In the genomic region with DNA sequence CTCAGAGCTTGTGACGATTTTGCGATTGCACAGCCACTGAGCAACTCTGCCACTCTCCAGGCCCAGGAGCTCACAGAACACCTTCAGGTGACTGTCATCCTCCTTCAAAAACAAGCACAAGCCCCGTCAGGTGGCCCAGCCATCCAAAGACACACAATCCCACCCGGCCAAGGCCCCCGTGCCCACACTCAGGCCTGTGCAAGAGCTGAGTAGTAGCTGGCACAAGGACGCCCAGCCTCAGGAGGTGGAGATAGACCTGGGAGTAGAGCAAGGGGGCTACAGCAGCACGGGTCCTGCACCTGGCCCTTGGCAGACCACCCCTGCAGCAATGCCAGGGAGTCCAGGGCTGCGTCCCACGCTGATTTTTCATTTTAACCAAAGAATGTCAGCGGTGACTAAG, we compare ENCODE assay signal across 11 cellular contexts. TPM values are rescaled to one million over a fixed set of nuclear protein-coding genes. Genes with fewer than 3 reads are reported as not detected.
DNase-seq lines count a peak whose midpoint lies in the region; FAIRE-seq and TF ChIP-seq lines count a peak whose summit lies in the region.
"Had no signal": no experiment of that assay in that cellular context is flagged by ENCODE, and none has a peak within 500 bp of the region (broad histone marks: within the 10 kb centered on the region; RNA-seq: fewer than 3 reads in every experiment).

No MANE protein-coding gene starts in this region.

- TF ChIP-seq RAD21 in H1 (IDR thresholded peaks at IDR 0.05 in 1 of 2, conservative IDR thresholded peaks at IDR 0.05 in 1 of 2; ENCODE audit: low read depth in 2 of 2, low read length in 2 of 2) = no peak

- 93% methylated on average over 10 of the region's 10 CpGs; no CpG with 5 or more reads in 1 of the 2 experiments for WGBS in H1 (ENCODE audit: extremely low coverage in 1 of 2, insufficient coverage in 1 of 2, insufficient read length in 1 of 2, insufficient replicate concordance in 2 of 2, low coverage in 1 of 2, low lambda C conversion rate in 2 of 2, missing lambda C conversion rate in 1 of 2), 2 experiments
- WGBS in lower leg skin, 2 donors = 95 to 99% methylated on average over 7 to 8 of the region's 10 CpGs

- TF ChIP-seq POLR2A in H1 (IDR thresholded peaks at IDR 0.05; ENCODE audit: control extremely low read depth in 1 of 2, low read depth in 2 of 2, low read length in 2 of 2) (no peak), lower leg skin (IDR thresholded peaks at IDR 0.05) (no peak)

- peak overlapping the region; percentile 25 for H3K27ac ChIP-seq in CD8-positive, alpha-beta memory T cell (ENCODE audit: low read depth, low read length)
- peak overlapping the region; percentile 95 for H3K27ac ChIP-seq in H1 (ENCODE audit: low read depth, low read length)
- H3K27ac ChIP-seq: SK-N-MC had no signal

- no peak overlapping the region for H2AFZ ChIP-seq in H1 (ENCODE audit: low read length)

- H4K91ac ChIP-seq in H1 (replicated peaks; ENCODE audit: insufficient read length, low read length) = peak overlapping the region; percentile 92

- H3K4me1 Mint-ChIP-seq in CD8-positive, alpha-beta memory T cell = peaks cover 34 to 51% (median 40%) of the 10 kb centered on the region in 3 donors

- H2BK15ac ChIP-seq in H1 (ENCODE audit: low read length) = peak overlapping the region; percentile 93; the same call in 1 of the 2 replicates

- no peak for FAIRE-seq in H1 (lab: Jason Lieb, UNC)

- peak overlapping the region; percentile 53; the same call in 1 of the 2 replicates for H4K8ac ChIP-seq in H1 (ENCODE audit: extremely low read depth, insufficient read depth, low read length)

- no peaks in the 10 kb centered on the region for H4K20me1 ChIP-seq in H1 (replicated peaks in 1 of 2; ENCODE audit: control insufficient read depth in 1 of 2, insufficient read depth in 2 of 2, low read length in 2 of 2)

- no peak overlapping the region for H3K23ac ChIP-seq in H1 (ENCODE audit: insufficient read length)

- H3K36me3 Mint-ChIP-seq in CD8-positive, alpha-beta memory T cell = no peaks in the 10 kb centered on the region

- H3K4me3 Mint-ChIP-seq in CD8-positive, alpha-beta memory T cell = peak overlapping the region in 2 of 7 donors; percentile 12 to 56

- no peak overlapping the region for H3K4me3 ChIP-seq in CD8-positive, alpha-beta memory T cell (ENCODE audit: low read length)
- H3K4me3 ChIP-seq in NT2/D1 (ENCODE audit: insufficient read length, low read depth) (no peak overlapping the region), H1 (ENCODE audit: extremely low read depth in 1 of 4, insufficient read depth in 2 of 4, low read depth in 3 of 4, low read length in 4 of 4) (0 out of 8 replicates have a peak overlapping the region, but pooled peaks of 1 of the 4 experiments have one; percentile 12), HAP-1 (no peak overlapping the region), lower leg skin (ENCODE audit: low read depth, poor library complexity, severe bottlenecking) (no peak overlapping the region)
- H3K4me3 ChIP-seq: SK-N-MC had no signal

- no peaks in the 10 kb centered on the region for H3K36me3 ChIP-seq in CD8-positive, alpha-beta memory T cell (ENCODE audit: insufficient read depth, low read length)
- H3K36me3 ChIP-seq in NT2/D1 (ENCODE audit: insufficient read depth, insufficient read length, low read length) (peaks cover 3% of the 10 kb centered on the region), H1 (ENCODE audit: control insufficient read depth in 2 of 4, insufficient read depth in 4 of 4, low read length in 3 of 4) (peaks cover 0 to 18% (median under 1%) of the 10 kb centered on the region in 4 experiments; a peak in 6 of 8 replicates), HAP-1 (replicated peaks) (no peaks in the 10 kb centered on the region)

- TF ChIP-seq EP300 in H1 (IDR thresholded peaks at IDR 0.05; ENCODE audit: borderline replicate concordance in 1 of 2, low read depth in 2 of 2, low read length in 2 of 2) = no peak

- no peaks in the 10 kb centered on the region for H3K27me3 Mint-ChIP-seq in CD8-positive, alpha-beta memory T cell

- H2BK120ac ChIP-seq in H1 (replicated peaks; ENCODE audit: low read depth, low read length) = peak overlapping the region; percentile 86

- POLR2A ChIA-PET in CD8-positive, alpha-beta memory T cell (lab: Charles Lee) = no interaction called here
- POLR2A ChIA-PET in H1 (lab: Charles Lee; ENCODE audit: partially characterized antibody) = interaction anchor here (0.6 to 2.2 kb wide), 8 partner anchors 16 to 484 kb away, joined by 3 to 8 read pairs (median 6); partner anchors contain the start of gene MYO5C

- H3K56ac ChIP-seq in H1 (replicated peaks; ENCODE audit: insufficient read length, low read depth, low read length) = no peak overlapping the region

- no peak overlapping the region for H3K14ac ChIP-seq in H1 (ENCODE audit: insufficient read length)

- H3K18ac ChIP-seq in H1 (ENCODE audit: extremely low read depth, low read length) = peak overlapping the region; percentile 93

- H3K9ac ChIP-seq in NT2/D1 (ENCODE audit: insufficient read length, low read depth) (peak overlapping the region; percentile 36), H1 (replicated peaks in 1 of 4; ENCODE audit: extremely low read depth in 1 of 4, low read depth in 3 of 4, low read length in 3 of 4) (peak overlapping the region in 2 of 4 experiments; percentile 55; a peak in 4 of 7 replicates)

- peak overlapping the region; percentile 28 for H3K4ac ChIP-seq in H1 (replicated peaks; ENCODE audit: insufficient read length, low read depth, low read length)

- H3K79me2 ChIP-seq in H1 (ENCODE audit: control insufficient read depth in 1 of 2, insufficient read depth in 2 of 2, low read length in 2 of 2) = no peaks in the 10 kb centered on the region

- intact Hi-C loops in posterior vena cava (cut with DNase I) = no loop called here
- intact Hi-C loops in lower leg skin (cut with DNase I; ENCODE audit: low total_unique reads) = no loop called here

- H2AK5ac ChIP-seq in H1 (ENCODE audit: low read depth, low read length) = peak overlapping the region; percentile 76

- H2BK12ac ChIP-seq in H1 (ENCODE audit: low read depth, low read length) = peak overlapping the region; percentile 99

- H3K27me3 ChIP-seq in CD8-positive, alpha-beta memory T cell (ENCODE audit: insufficient read depth, low read length, poor library complexity, severe bottlenecking) = no peaks in the 10 kb centered on the region
- no peaks in the 10 kb centered on the region for H3K27me3 ChIP-seq in NT2/D1 (ENCODE audit: insufficient read depth, insufficient read length)
- no peaks in the 10 kb centered on the region for H3K27me3 ChIP-seq in H1 (replicated peaks in 1 of 4; ENCODE audit: control insufficient read depth in 3 of 4, extremely low read depth in 1 of 4, insufficient read depth in 3 of 4, low read length in 3 of 4)
- no peaks in the 10 kb centered on the region for H3K27me3 ChIP-seq in HAP-1 (ENCODE audit: low read depth)

- peak overlapping the region; percentile 96 for H2BK20ac ChIP-seq in H1 (ENCODE audit: low read length)

- peaks cover 41% of the 10 kb centered on the region for H3K4me1 ChIP-seq in CD8-positive, alpha-beta memory T cell (ENCODE audit: insufficient read depth, low read length)
- H3K4me1 ChIP-seq in NT2/D1 (ENCODE audit: insufficient read depth, insufficient read length) (peaks cover 16% of the 10 kb centered on the region), H1 (replicated peaks in 1 of 4; ENCODE audit: control insufficient read depth in 3 of 4, insufficient read depth in 4 of 4, low read length in 3 of 4) (peaks cover 19 to 32% (median 23%) of the 10 kb centered on the region in 4 experiments), HAP-1 (peaks cover 17% of the 10 kb centered on the region)

- peak overlapping the region; percentile 95 for H2BK5ac ChIP-seq in H1 (ENCODE audit: low read depth, low read length)

- no peaks in the 10 kb centered on the region for H3K9me3 ChIP-seq in CD8-positive, alpha-beta memory T cell (ENCODE audit: low read length)
- H3K9me3 ChIP-seq in NT2/D1 (ENCODE audit: insufficient read depth, low read length) (no peaks in the 10 kb centered on the region), H1 (ENCODE audit: insufficient read depth in 2 of 2, low read depth in 1 of 2, low read length in 1 of 2) (no peaks in the 10 kb centered on the region), HAP-1 (no peaks in the 10 kb centered on the region)

- no peaks in the 10 kb centered on the region; the same call in 1 of the 2 replicates for H3K79me1 ChIP-seq in H1 (ENCODE audit: low read depth, low read length)

- in situ Hi-C loops in HAP-1 (cut with MboI; ENCODE audit: low sequenced_read_pairs) = no loop called here

- CTCF ChIA-PET in CD8-positive, alpha-beta memory T cell (lab: Charles Lee) = interaction anchor here (1.2 kb wide), 1 partner anchor 475 kb away, joined by 3 read pairs; no protein-coding TSS in a partner anchor
- CTCF ChIA-PET in H1 (lab: Charles Lee; ENCODE audit: partially characterized antibody) = interaction anchor here (0.6 to 2.4 kb wide), 8 partner anchors 16 to 211 kb away, joined by 3 to 7 read pairs (median 4); no protein-coding TSS in a partner anchor

- no peak for TF ChIP-seq CTCF in H1 (IDR thresholded peaks at IDR 0.05; ENCODE audit: control extremely low read depth in 1 of 3, insufficient read depth in 1 of 3, low read depth in 1 of 3, low read length in 3 of 3)
- TF ChIP-seq CTCF in lower leg skin (IDR thresholded peaks at IDR 0.05) = no peak

- no peaks in the 10 kb centered on the region for H3K9me3 Mint-ChIP-seq in CD8-positive, alpha-beta memory T cell

- H3K23me2 ChIP-seq in H1 (ENCODE audit: low read depth, low read length) = no peaks in the 10 kb centered on the region

- peak overlapping the region; percentile 24 for H4K5ac ChIP-seq in H1 (ENCODE audit: insufficient read length, low read depth, low read length)

- H3K4me2 ChIP-seq in H1 (ENCODE audit: insufficient read depth in 1 of 2, low read depth in 2 of 2, low read length in 2 of 2) = peak overlapping the region in 1 of 2 experiments; percentile 26; a peak in 1 of 4 replicates

- no peak for DNase-seq in CD8-positive, alpha-beta memory T cell
- DNase-seq in NT2/D1 (ENCODE audit: low read depth, low spot score) = no peak
- DNase-seq in H1 (ENCODE audit: low read depth in 1 of 2, low spot score in 2 of 2) = no peak
- DNase-seq in posterior vena cava (ENCODE audit: low spot score) = peak; percentile 52
- DNase-seq in HAP-1 (ENCODE audit: low spot score in 2 of 2) = no peak
- DNase-seq in lower leg skin (ENCODE audit: low spot score in 2 of 2) = no peak
- DNase-seq in ecto neural progenitor cell (ENCODE audit: low spot score) = no peak
- DNase-seq in SK-N-DZ (ENCODE audit: low spot score) = no peak
- DNase-seq: NCI-H2029 treated with DMSO at 0.1 percent for 48 hours had no signal

- peak overlapping the region in 6 of 8 donors; percentile 29 to 81 (median 62) for H3K27ac Mint-ChIP-seq in CD8-positive, alpha-beta memory T cell

RNA-seq across cellular contexts. Expression of gene MYO5C, which starts 34.6 kb away (rescaled TPM):
- total RNA-seq in CD8-positive, alpha-beta memory T cell = under 1 TPM; 0.18 to 0.33 TPM
- polyA plus RNA-seq in CD8-positive, alpha-beta memory T cell = 0.48 TPM
- 25.0 and 26.7 TPM in 2 replicates for total RNA-seq in H1 (2021; fragmentation: NEBNext Ultra II Directional; extraction: Animal tissue kit (Norgen Biotek cat#: 25700))
- polyA plus RNA-seq in H1 (2011; rRNA removed) = 7.7 and 8.2 TPM in 2 replicates
- polyA plus RNA-seq in H1 (2011; cell fraction: cytosol; rRNA removed) = 9.7 TPM
- 38.5 TPM for polyA plus RNA-seq in H1 (2011; cell fraction: nucleus; rRNA removed)
- 11.7 to 14.7 TPM (median 13.8 TPM) in 4 replicates for polyA plus RNA-seq in H1 (2012, experiment 1 of 2)
- polyA plus RNA-seq in H1 (2012, experiment 2 of 2) = 0.83 TPM
- polyA plus RNA-seq in H1 (2013, experiment 1 of 2) = 8.6 TPM
- 7.7 TPM for polyA plus RNA-seq in H1 (2013, experiment 2 of 2)
- polyA minus RNA-seq in H1 (2011; rRNA and poly(A)+ RNA removed) = 60.7 and 75.9 TPM in 2 replicates
- 19.1 TPM for polyA minus RNA-seq in H1 (2011; cell fraction: cytosol; rRNA and poly(A)+ RNA removed)
- polyA minus RNA-seq in H1 (2011; cell fraction: nucleus; rRNA and poly(A)+ RNA removed) = 70.1 TPM
- total RNA-seq in posterior vena cava = 10 to 100 TPM in 1 of 2 donors, 1 to 10 TPM in 1; 8.6 to 11.1 TPM
- total RNA-seq in lower leg skin = 10 to 100 TPM in 2 of 4 donors, 1 to 10 TPM in 2; 6.4 to 23.5 (median 13.9) TPM
- 1.6 and 2.2 TPM in 2 replicates for polyA plus RNA-seq in SK-N-DZ (2014; cell fraction: cytosol; rRNA removed)
- 2.0 and 3.5 TPM in 2 replicates for polyA plus RNA-seq in SK-N-DZ (2014; cell fraction: nucleus; rRNA removed)
- total RNA-seq: HT1080 had no signal

Comparison
In these comparisons a context has a peak if more than half of its experiments do, and no peak if none do; other contexts are left out.
1. RNA of gene MYO5C, which starts 34.6 kb away (total RNA-seq): 25.0 to 26.7 TPM in H1, 6.4 to 23.5 TPM in lower leg skin and 8.6 to 11.1 TPM in posterior vena cava; 0.18 to 0.33 TPM in CD8-positive, alpha-beta memory T cell; every median in the first group is over 4 times any median in the second.